Comparison of ENCODE assay signal across 7 cellular contexts in genomic region chr5:34055671-34056070, GRCh38.
"Had no signal": no experiment of that assay in that cellular context is flagged by ENCODE, and none has a peak within 500 bp of the region (broad histone marks: within the 10 kb centered on the region; RNA-seq: fewer than 3 reads in every experiment).

No MANE protein-coding gene starts in this region.

- H3K36me3 ChIP-seq: HAP-1 had no signal

- H3K4me1 ChIP-seq: HAP-1 had no signal

- H3K27ac ChIP-seq: GM23248 had no signal

- H2AFZ ChIP-seq: GM23248 had no signal

- H3K9ac ChIP-seq: GM23248 had no signal

- H3K9me3 ChIP-seq: HAP-1 had no signal

- H3K4me3 Mint-ChIP-seq: HFFc6, IgD-negative memory B cell had no signal

- ATAC-seq: HCT116 had no signal

- H3K9me3 Mint-ChIP-seq: HFFc6, IgD-negative memory B cell had no signal

- H3K27ac Mint-ChIP-seq: HFFc6, IgD-negative memory B cell had no signal

- DNase-seq: GM23248, GOT3, HFFc6, KBM-7 had no signal

- H3K27me3 Mint-ChIP-seq: IgD-negative memory B cell had no signal

- H3K4me1 Mint-ChIP-seq: IgD-negative memory B cell had no signal

- H3K4me3 ChIP-seq: GM23248, HAP-1 had no signal
